9 cellular contexts compared by ENCODE assay signal in the genomic region with DNA sequence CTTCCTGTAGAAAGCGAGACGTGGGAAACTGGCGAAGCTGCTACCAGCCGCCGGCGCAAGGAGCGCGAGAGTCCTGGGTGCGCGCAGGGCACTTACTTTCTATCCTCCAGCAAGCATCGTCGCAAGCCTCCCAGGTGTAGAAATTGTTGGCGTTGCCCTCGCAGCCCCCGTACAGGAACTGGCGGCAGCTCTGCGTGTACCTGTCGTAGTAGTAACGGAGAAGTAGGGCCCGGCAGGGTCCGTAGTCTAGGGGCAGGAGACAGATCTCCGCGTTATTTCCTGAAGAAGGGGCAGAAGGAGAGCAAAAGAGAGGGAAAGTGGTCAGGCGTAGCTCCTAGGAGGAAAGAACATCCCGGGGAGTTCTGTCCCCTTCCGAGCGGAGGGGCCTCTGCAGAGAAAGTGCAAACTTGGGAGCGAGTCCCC. TPM values are rescaled to one million over a fixed set of nuclear protein-coding genes. Genes with fewer than 3 reads are reported as not detected.
DNase-seq lines count a peak whose midpoint lies in the region; ATAC-seq, FAIRE-seq and TF ChIP-seq lines count a peak whose summit lies in the region.
"Had no signal": no experiment of that assay in that cellular context is flagged by ENCODE, and none has a peak within 500 bp of the region (broad histone marks: within the 10 kb centered on the region; RNA-seq: fewer than 3 reads in every experiment).

No MANE protein-coding gene starts in this region.

- no peak overlapping the region for H3K27ac Mint-ChIP-seq in activated T-cell treated with anti-CD3 and anti-CD28 coated beads, Interleukin-2, amount 50 U/mL, for 24 hours
- H3K27ac Mint-ChIP-seq in T-helper 17 cell, result no peak overlapping the region

- H3K27ac ChIP-seq in foreskin keratinocyte (peak overlapping the region; percentile 88), pancreas (peak overlapping the region; percentile 18 to 79 (median 70))

- intact Hi-C loops in pancreas (cut with DNase I), result no loop called here

- no peaks in the 10 kb centered on the region for H3K9me3 Mint-ChIP-seq in activated T-cell treated with anti-CD3 and anti-CD28 coated beads, Interleukin-2, amount 50 U/mL, for 24 hours

- H3K27me3 ChIP-seq in foreskin keratinocyte (no peaks in the 10 kb centered on the region), pancreas (no peaks in the 10 kb centered on the region)

- peak overlapping the region; percentile 64 for H3K4me3 Mint-ChIP-seq in activated T-cell treated with anti-CD3 and anti-CD28 coated beads, Interleukin-2, amount 50 U/mL, for 24 hours
- H3K4me3 Mint-ChIP-seq in T-helper 17 cell, result peak overlapping the region; percentile 83

- ATAC-seq in HG02973 (IDR thresholded peaks at IDR 0.05; ENCODE audit: unreplicated experiment) (peak; percentile 46), T-helper 17 cell (no peak), foreskin keratinocyte (peak; percentile 64), pancreas (peak; percentile 64 to 79 (median 78))

- H3K27me3 Mint-ChIP-seq in activated T-cell treated with anti-CD3 and anti-CD28 coated beads, Interleukin-2, amount 50 U/mL, for 24 hours, result peaks cover 63% of the 10 kb centered on the region
- H3K27me3 Mint-ChIP-seq in T-helper 17 cell, result peaks cover 55% of the 10 kb centered on the region

- no peaks in the 10 kb centered on the region for H3K36me3 Mint-ChIP-seq in activated T-cell treated with anti-CD3 and anti-CD28 coated beads, Interleukin-2, amount 50 U/mL, for 24 hours (ENCODE audit: low read depth)
- H3K36me3 Mint-ChIP-seq in T-helper 17 cell (ENCODE audit: low read depth), result peaks cover 5% of the 10 kb centered on the region

- WGBS in pancreas, 2 donors, result 0 to 1% methylated on average over 28 of the region's 28 CpGs

- H3K9me3 ChIP-seq in T-helper 17 cell (ENCODE audit: control insufficient read depth, low read length, poor library complexity, severe bottlenecking) (no peaks in the 10 kb centered on the region), pancreas (no peaks in the 10 kb centered on the region)

- peak; percentile 29 for TF ChIP-seq CTCF in foreskin keratinocyte (conservative IDR thresholded peaks at IDR 0.05)
- no peak for TF ChIP-seq CTCF in pancreas (IDR thresholded peaks at IDR 0.05)

- no peak for FAIRE-seq in pancreas (lab: Jason Lieb, UNC)

- no peaks in the 10 kb centered on the region for H3K36me3 ChIP-seq in pancreas

- peak; percentile 33 for DNase-seq in activated T-cell treated with anti-CD3 and anti-CD28 coated beads, Interleukin-2, amount 50 U/mL, for 24 hours
- no peak for DNase-seq in activated T-cell treated with anti-CD3 and anti-CD28 coated beads, Interleukin-2, amount 50 U/mL, for 1 hour
- no peak for DNase-seq in T-helper 17 cell
- DNase-seq in foreskin keratinocyte, result peak; percentile 47 to 66
- peak; percentile 5 to 70 (median 33) for DNase-seq in pancreas
- no peak for DNase-seq in midbrain (lab: John Stamatoyannopoulos, UW)
- no peak for DNase-seq in NCI-H2196 treated with DMSO at 0.1 percent for 48 hours (lab: John Stamatoyannopoulos, UW; ENCODE audit: unreplicated experiment)

- H3K4me1 Mint-ChIP-seq in activated T-cell treated with anti-CD3 and anti-CD28 coated beads, Interleukin-2, amount 50 U/mL, for 24 hours (ENCODE audit: low read depth), result peaks cover 11% of the 10 kb centered on the region
- peaks cover 9% of the 10 kb centered on the region for H3K4me1 Mint-ChIP-seq in T-helper 17 cell

- H3K4me1 ChIP-seq in foreskin keratinocyte (peaks cover 10% of the 10 kb centered on the region), pancreas (peaks cover 0 to under 1% (median 0%) of the 10 kb centered on the region in 3 donors)

- peak overlapping the region; percentile 8 to 54 (median 38) for H3K4me3 ChIP-seq in pancreas

RNA-seq across cellular contexts. Expression of gene TFPI2, which starts 0.5 kb away (rescaled TPM):
- total RNA-seq in T-helper 17 cell (1 to 10 TPM; 1.4 to 1.5 TPM), foreskin keratinocyte (21.8 and 67.5 TPM in 2 replicates), pancreas (10 to 100 TPM; 11.8 to 49.2 (median 16.6) TPM)
- polyA plus RNA-seq in foreskin keratinocyte (19.3 and 71.3 TPM in 2 replicates), pancreas (10 to 100 TPM; 24.5 to 37.9 TPM)

RNA-seq across cellular contexts. Expression of gene GNGT1, which starts 16.3 kb away (rescaled TPM):
- total RNA-seq in T-helper 17 cell (not detected), foreskin keratinocyte (not detected in 2 replicates), pancreas (not detected)
- polyA plus RNA-seq in foreskin keratinocyte (not detected in 2 replicates), pancreas (not detected)
- total RNA-seq: dermis microvascular lymphatic vessel endothelial cell had no signal

RNA-seq across cellular contexts. Expression of gene GNG11, which starts 31.5 kb away (rescaled TPM):
- total RNA-seq in T-helper 17 cell (10 to 100 TPM in 1 of 2 donors, under 1 TPM in 1; 0.85 to 24.5 TPM), foreskin keratinocyte (1.7 and 2.4 TPM in 2 replicates), pancreas (1 to 10 TPM; 1.6 to 4.8 (median 3.3) TPM)
- polyA plus RNA-seq in foreskin keratinocyte (2.3 and 3.1 TPM in 2 replicates), pancreas (10 to 100 TPM; 12.1 TPM)

Comparison
In these comparisons a context has a peak if more than half of its experiments do, and no peak if none do; other contexts are left out.
1. DNase-seq: peak in activated T-cell treated with anti-CD3 and anti-CD28 coated beads, Interleukin-2, amount 50 U/mL, for 24 hours (single experiment), foreskin keratinocyte (2 of 2) and pancreas (6 of 6); none in activated T-cell treated with anti-CD3 and anti-CD28 coated beads, Interleukin-2, amount 50 U/mL, for 1 hour (single experiment), T-helper 17 cell (0 of 3), midbrain (single experiment) and NCI-H2196 treated with DMSO at 0.1 percent for 48 hours (single experiment).